Comparison of ENCODE assay signal across 12 cellular contexts in genomic region chr4:1209821-1210220, GRCh38. TPM values are rescaled to one million over a fixed set of nuclear protein-coding genes. Genes with fewer than 3 reads are reported as not detected.
DNase-seq lines count a peak whose midpoint lies in the region; ATAC-seq and TF ChIP-seq lines count a peak whose summit lies in the region.
"Had no signal": no experiment of that assay in that cellular context is flagged by ENCODE, and none has a peak within 500 bp of the region (broad histone marks: within the 10 kb centered on the region; RNA-seq: fewer than 3 reads in every experiment).

No MANE protein-coding gene starts in this region.

- H3K9me3 ChIP-seq in OCI-LY1 (ENCODE audit: low read length) (no peaks in the 10 kb centered on the region), fibroblast of lung (ENCODE audit: control insufficient read depth, insufficient read depth, low read depth, low read length) (no peaks in the 10 kb centered on the region), mesodermal cell (ENCODE audit: control insufficient read depth, low read length) (no peaks in the 10 kb centered on the region)

- H3K27ac ChIP-seq in OCI-LY1 (ENCODE audit: low read depth, low read length, poor library complexity, severe bottlenecking) (peak overlapping the region; percentile 64), fibroblast of lung (ENCODE audit: insufficient read depth, low read length) (peak overlapping the region; percentile 68), mesodermal cell (ENCODE audit: low read depth, low read length, severe bottlenecking) (peak overlapping the region; percentile 83), substantia nigra (ENCODE audit: low read depth, low read length, poor library complexity, severe bottlenecking) (no peak overlapping the region)
- H3K27ac ChIP-seq: HL-60 had no signal

- WGBS in mesodermal cell (ENCODE audit: insufficient coverage in 2 of 2), 2 experiments, result 85 to 88% methylated on average over 7 to 8 of the region's 11 CpGs

- DNase-seq in fibroblast of lung (ENCODE audit: low read depth in 2 of 2) (peak; percentile 84 to 94), substantia nigra (lab: John Stamatoyannopoulos, UW) (peak in 32 of 49 donors; percentile 18 to 78 (median 54)), NCI-H526 (lab: John Stamatoyannopoulos, UW) (no peak), erythroblast (lab: John Stamatoyannopoulos, UW) (no peak)
- DNase-seq: activated naive CD8-positive, alpha-beta T cell treated with anti-CD3 and anti-CD28 coated beads, Interleukin-2, amount 50 U/mL, for 24 hours; NCI-H446 treated with DMSO at 0.1 percent for 48 hours; stimulated activated CD4-positive, alpha-beta T cell treated with anti-CD3 and anti-CD28 coated beads, Interleukin-4, amount 100 ng/mL, for 24 hours had no signal

- no peaks in the 10 kb centered on the region for H3F3A ChIP-seq in OCI-LY1 (ENCODE audit: insufficient read depth, low read length)

- no peak overlapping the region for H3K4me3 ChIP-seq in OCI-LY1 (ENCODE audit: low read depth, low read length, poor library complexity, severe bottlenecking)
- H3K4me3 ChIP-seq in fibroblast of lung (replicated peaks in 1 of 4; ENCODE audit: control extremely low read depth in 1 of 4, insufficient read depth in 1 of 4, low read depth in 3 of 4, low read length in 4 of 4), result peak overlapping the region in 2 of 4 experiments; percentile 10
- no peak overlapping the region for H3K4me3 ChIP-seq in mesodermal cell (ENCODE audit: extremely low read depth, insufficient read depth, low read length, poor library complexity, severe bottlenecking)

- no peaks in the 10 kb centered on the region for H4K20me1 ChIP-seq in OCI-LY1 (ENCODE audit: insufficient read depth, low read length)
- no peaks in the 10 kb centered on the region for H4K20me1 ChIP-seq in fibroblast of lung (ENCODE audit: control insufficient read depth, extremely low read depth, insufficient read depth, low read length)

- TF ChIP-seq CTCF in OCI-LY1 (IDR thresholded peaks at IDR 0.05; ENCODE audit: low read length) (no peak), fibroblast of lung (conservative IDR thresholded peaks at IDR 0.05 in 1 of 2, IDR thresholded peaks at IDR 0.05 in 1 of 2; ENCODE audit: low read depth in 1 of 2, low read length in 2 of 2) (no peak)

- H3K79me2 ChIP-seq in OCI-LY1 (ENCODE audit: insufficient read depth, low read length) (no peaks in the 10 kb centered on the region), fibroblast of lung (ENCODE audit: control insufficient read depth, insufficient read depth, low read length) (no peaks in the 10 kb centered on the region)

- no peak for TF ChIP-seq POLR2A in erythroblast (IDR thresholded peaks at IDR 0.05; ENCODE audit: low read length)

- ATAC-seq in GM21723 (IDR thresholded peaks at IDR 0.05; ENCODE audit: unreplicated experiment), result no peak
- ATAC-seq in HG02623 (IDR thresholded peaks at IDR 0.05; ENCODE audit: unreplicated experiment), result no peak
- ATAC-seq: activated naive CD8-positive, alpha-beta T cell treated with anti-CD3 and anti-CD28 coated beads, Interleukin-2, amount 50 U/mL, for 24 hours had no signal

- H3K9ac ChIP-seq in OCI-LY1 (ENCODE audit: low read length), result no peak overlapping the region
- H3K9ac ChIP-seq in fibroblast of lung (ENCODE audit: insufficient read depth, low read length), result peak overlapping the region; percentile 23

- peaks cover 9% of the 10 kb centered on the region for H3K36me3 ChIP-seq in OCI-LY1 (ENCODE audit: insufficient read depth, low read length)
- H3K36me3 ChIP-seq in fibroblast of lung (ENCODE audit: control insufficient read depth, insufficient read depth, low read length), result peaks cover 33% of the 10 kb centered on the region
- peaks cover 40% of the 10 kb centered on the region for H3K36me3 ChIP-seq in mesodermal cell (ENCODE audit: control insufficient read depth, insufficient read depth, low read length)

- H3K9me2 ChIP-seq in OCI-LY1 (ENCODE audit: low read depth, low read length), result no peaks in the 10 kb centered on the region

- H3K4me1 ChIP-seq in OCI-LY1 (ENCODE audit: insufficient read depth, low read length, severe bottlenecking), result peaks cover 23% of the 10 kb centered on the region
- H3K4me1 ChIP-seq in fibroblast of lung (ENCODE audit: control insufficient read depth, extremely low read depth, insufficient read depth, low read length), result peaks cover 37% of the 10 kb centered on the region
- peaks cover 16% of the 10 kb centered on the region for H3K4me1 ChIP-seq in mesodermal cell (ENCODE audit: control insufficient read depth, insufficient read depth, low read length, poor library complexity, severe bottlenecking)

- H3K27me3 ChIP-seq in OCI-LY1 (ENCODE audit: insufficient read depth, low read length), result no peaks in the 10 kb centered on the region
- no peaks in the 10 kb centered on the region for H3K27me3 ChIP-seq in fibroblast of lung (ENCODE audit: control insufficient read depth, insufficient read depth, low read length)

- H3K4me2 ChIP-seq in OCI-LY1 (ENCODE audit: low read length) (peak overlapping the region; percentile 70; the same call in 1 of the 2 replicates), fibroblast of lung (ENCODE audit: extremely low read depth, insufficient read depth, low read length) (peak overlapping the region; percentile 68)

- no peak overlapping the region for H2AFZ ChIP-seq in OCI-LY1 (ENCODE audit: low read length)
- H2AFZ ChIP-seq in fibroblast of lung (ENCODE audit: low read length), result no peak overlapping the region

RNA-seq across cellular contexts. Expression of gene SPON2, which starts 37.4 kb away (rescaled TPM):
- total RNA-seq in fibroblast of lung, result 261 and 367 TPM in 2 replicates
- polyA plus RNA-seq in fibroblast of lung, result 179 and 189 TPM in 2 replicates
- polyA plus RNA-seq in fibroblast of lung (2012), result 431 and 600 TPM in 2 replicates
- 88.2 and 101 TPM in 2 replicates for polyA minus RNA-seq in fibroblast of lung (ENCODE audit: low replicate concordance)
- polyA plus RNA-seq in mesodermal cell (2013, experiment 1 of 2), result 13.8 TPM
- 8.5 TPM for polyA plus RNA-seq in mesodermal cell (2013, experiment 2 of 2)

RNA-seq across cellular contexts. Expression of gene CTBP1, which starts 39.1 kb away (rescaled TPM):
- total RNA-seq in fibroblast of lung, result 224 and 249 TPM in 2 replicates
- 78.2 and 86.1 TPM in 2 replicates for polyA plus RNA-seq in fibroblast of lung
- polyA plus RNA-seq in fibroblast of lung (2012), result 102 and 162 TPM in 2 replicates
- polyA minus RNA-seq in fibroblast of lung (ENCODE audit: low replicate concordance), result 151 and 174 TPM in 2 replicates
- polyA plus RNA-seq in mesodermal cell (2013, experiment 1 of 2), result 121 TPM
- polyA plus RNA-seq in mesodermal cell (2013, experiment 2 of 2), result 106 TPM

Comparison
In these comparisons a context has a peak if more than half of its experiments do, and no peak if none do; other contexts are left out.
1. DNase-seq: peak in fibroblast of lung (2 of 2) and substantia nigra (32 of 49); none in NCI-H526 (0 of 2) and erythroblast (0 of 2).